In the genomic region with DNA sequence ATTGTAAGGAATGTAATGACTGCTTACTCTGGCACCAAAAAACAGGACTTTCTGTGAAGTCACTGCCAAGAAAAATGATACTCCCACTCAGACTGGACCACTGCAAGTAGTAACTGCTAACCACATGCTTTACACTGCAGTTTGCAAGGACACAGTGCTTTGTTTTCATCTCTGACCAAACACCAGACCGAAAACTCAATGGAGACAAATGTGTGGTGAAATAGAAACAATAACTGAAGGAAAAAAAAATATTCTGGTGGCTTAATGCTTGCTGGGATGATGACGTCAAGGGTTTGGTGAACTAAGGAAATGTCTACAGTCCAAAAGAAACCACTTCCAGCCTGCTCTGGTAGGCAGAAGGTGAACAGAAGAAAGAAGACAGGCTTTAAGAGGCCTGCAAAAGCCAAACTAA, we compare ENCODE assay signal across 14 cellular contexts. TPM values are rescaled to one million over a fixed set of nuclear protein-coding genes. Genes with fewer than 3 reads are reported as not detected.
A peak's percentile ranks its signal among the peaks of the same experiment; 100 is the strongest.
DNase-seq lines count a peak whose midpoint lies in the region; ATAC-seq, FAIRE-seq and TF ChIP-seq lines count a peak whose summit lies in the region.
"Had no signal": no experiment of that assay in that cellular context is flagged by ENCODE, and none has a peak within 500 bp of the region (broad histone marks: within the 10 kb centered on the region; RNA-seq: fewer than 3 reads in every experiment).

No MANE protein-coding gene starts in this region.

- no peak overlapping the region for H3K14ac ChIP-seq in trophoblast cell (ENCODE audit: low read length)

- no peak overlapping the region for H2BK12ac ChIP-seq in trophoblast cell (ENCODE audit: low read length)

- no peaks in the 10 kb centered on the region for H3K79me2 ChIP-seq in trophoblast cell (ENCODE audit: control insufficient read depth, insufficient read depth, low read length, poor library complexity)

- H3K9ac ChIP-seq in trophoblast cell (ENCODE audit: low read length) = no peak overlapping the region

- no peak for TF ChIP-seq CTCF in Calu3 (IDR thresholded peaks at IDR 0.05; ENCODE audit: unreplicated experiment)

- H2AFZ ChIP-seq in trophoblast cell (ENCODE audit: insufficient read depth, low read length, poor library complexity) = no peak overlapping the region
- H2AFZ ChIP-seq: PC-9 had no signal

- intact Hi-C loops in Calu3 (cut with micrococcal nuclease; ENCODE audit: unreplicated experiment) = no loop called here

- no peak overlapping the region for H3K27ac Mint-ChIP-seq in Calu3 (ENCODE audit: unreplicated experiment)
- H3K27ac Mint-ChIP-seq: activated T-helper 1 cell treated with anti-CD3 and anti-CD28 coated beads, Interleukin-12 subunit alpha, Interleukin-12 subunit beta, Interleukin-2, Interleukin-4 antibody, amounts not matched to agents 30 ng/mL and 10 ng/mL and 1 ng/mL, durations not matched to agents 14 hours and 24 hours and 36 hours had no signal

- no peak overlapping the region for H2AK5ac ChIP-seq in trophoblast cell (ENCODE audit: low read length)

- no peak overlapping the region for H3K18ac ChIP-seq in trophoblast cell (ENCODE audit: low read length)

- CTCF ChIA-PET in Calu3 (lab: Charles Lee) = interaction anchor here (0.6 kb wide), 1 partner anchor 102 kb away, joined by 3 read pairs; no protein-coding TSS in a partner anchor

- no peaks in the 10 kb centered on the region for H3K27me3 ChIP-seq in trophoblast cell (ENCODE audit: insufficient read depth, low read length)

- H3K4me1 ChIP-seq in trophoblast cell (ENCODE audit: control insufficient read depth in 1 of 2, insufficient read depth in 2 of 2, low read length in 2 of 2) = no peaks in the 10 kb centered on the region

- no peak overlapping the region for H3K27ac ChIP-seq in caudate nucleus (ENCODE audit: low read depth, low read length)
- no peak overlapping the region for H3K27ac ChIP-seq in trophoblast cell (ENCODE audit: low read depth, low read length)
- H3K27ac ChIP-seq: heart right ventricle, PC-9, VCaP had no signal

- peaks cover 2 to 7% of the 10 kb centered on the region in 2 experiments for H3K36me3 ChIP-seq in trophoblast cell (ENCODE audit: control insufficient read depth in 1 of 2, insufficient read depth in 2 of 2, low read length in 2 of 2)
- H3K36me3 ChIP-seq: heart right ventricle had no signal

- H4K8ac ChIP-seq in trophoblast cell (ENCODE audit: low read depth, low read length) = no peak overlapping the region

- FAIRE-seq in GM19239 (lab: Jason Lieb, UNC) = peak; percentile 40
- FAIRE-seq: D721Med had no signal

- H3K27me3 Mint-ChIP-seq in Calu3 (ENCODE audit: unreplicated experiment) = no peaks in the 10 kb centered on the region

- H3K4me2 ChIP-seq in trophoblast cell (ENCODE audit: low read length) = no peak overlapping the region
- H3K4me2 ChIP-seq: PC-9 had no signal

- WGBS in trophoblast cell (ENCODE audit: extremely low coverage, insufficient coverage, insufficient read length) = no CpG with 5 or more reads among the region's 2 CpGs

- H3K4me3 Mint-ChIP-seq in Calu3 (ENCODE audit: low read depth, unreplicated experiment) = no peak overlapping the region
- H3K4me3 Mint-ChIP-seq: activated T-helper 1 cell treated with anti-CD3 and anti-CD28 coated beads, Interleukin-12 subunit alpha, Interleukin-12 subunit beta, Interleukin-2, Interleukin-4 antibody, amounts not matched to agents 30 ng/mL and 10 ng/mL and 1 ng/mL, durations not matched to agents 14 hours and 24 hours and 36 hours had no signal

- no TSS peak for BruUV-seq in Calu3 (replicated peaks; lab: Mats Ljungman, UMichigan)

- H4K91ac ChIP-seq in trophoblast cell (ENCODE audit: low read depth, low read length) = no peak overlapping the region

- H3K23ac ChIP-seq in trophoblast cell (ENCODE audit: low read length) = no peak overlapping the region

- DNase-seq in GM19239 (ENCODE audit: insufficient read length, low spot score) (no peak), OCI-M1 (lab: John Stamatoyannopoulos, UW) (peak; percentile 14), fibroblast of gingiva (ENCODE audit: low read depth) (peak; percentile 61), renal cortical epithelial cell (ENCODE audit: low read depth) (peak; percentile 88), caudate nucleus (lab: John Stamatoyannopoulos, UW) (no peak), Calu3 (no peak), trophoblast cell (no peak)
- DNase-seq: heart right ventricle, NCI-H345, PC-9 had no signal

- ATAC-seq in GM21360 (IDR thresholded peaks at IDR 0.05; ENCODE audit: unreplicated experiment) = no peak

- no peaks in the 10 kb centered on the region for H3K36me3 Mint-ChIP-seq in Calu3 (ENCODE audit: insufficient read depth, unreplicated experiment)

- H2BK5ac ChIP-seq in trophoblast cell (ENCODE audit: low read depth, low read length, poor library complexity) = no peak overlapping the region

- no peaks in the 10 kb centered on the region for H3K9me3 Mint-ChIP-seq in Calu3 (ENCODE audit: low read depth, unreplicated experiment)
- H3K9me3 Mint-ChIP-seq: activated T-helper 1 cell treated with anti-CD3 and anti-CD28 coated beads, Interleukin-12 subunit alpha, Interleukin-12 subunit beta, Interleukin-2, Interleukin-4 antibody, amounts not matched to agents 30 ng/mL and 10 ng/mL and 1 ng/mL, durations not matched to agents 14 hours and 24 hours and 36 hours had no signal

- no peaks in the 10 kb centered on the region for H3K79me1 ChIP-seq in trophoblast cell (ENCODE audit: low read length)

- no peak overlapping the region for H3K4me3 ChIP-seq in trophoblast cell (ENCODE audit: low read depth, low read length)
- H3K4me3 ChIP-seq: heart right ventricle, PC-9 had no signal

- peaks cover 24% of the 10 kb centered on the region for H3K4me1 Mint-ChIP-seq in Calu3 (ENCODE audit: low read depth, unreplicated experiment)

- no peak overlapping the region for H3K4ac ChIP-seq in trophoblast cell (ENCODE audit: low read depth, low read length)

- no peaks in the 10 kb centered on the region for H3K9me3 ChIP-seq in trophoblast cell (ENCODE audit: insufficient read depth, low read depth, low read length)
- H3K9me3 ChIP-seq: heart right ventricle had no signal

- H2BK120ac ChIP-seq in trophoblast cell (ENCODE audit: insufficient read depth, low read length, poor library complexity) = no peak overlapping the region

- no peak overlapping the region for H4K12ac ChIP-seq in trophoblast cell (ENCODE audit: low read depth, low read length)

RNA-seq across cellular contexts. Expression of a gene that starts 13.2 kb away (rescaled TPM):
- total RNA-seq in renal cortical epithelial cell (19.4 and 80.6 TPM in 2 replicates), Calu3 (2022) (21.8 and 26.2 TPM in 2 replicates)
- polyA plus RNA-seq in trophoblast cell (2013) = 57.5 and 60.5 TPM in 2 replicates
- total RNA-seq: activated T-helper 1 cell treated with anti-CD3 and anti-CD28 coated beads, Interleukin-12 subunit alpha, Interleukin-12 subunit beta, Interleukin-2, Interleukin-4 antibody, amounts not matched to agents 30 ng/mL and 10 ng/mL and 1 ng/mL, durations not matched to agents 14 hours and 24 hours and 36 hours had no signal

Comparison
In these comparisons a context has a peak if more than half of its experiments do, and no peak if none do; other contexts are left out.
1. DNase-seq: peak in OCI-M1 (single experiment), fibroblast of gingiva (single experiment) and renal cortical epithelial cell (single experiment); none in GM19239 (single experiment), caudate nucleus (0 of 61), Calu3 (single experiment) and trophoblast cell (0 of 2).